17 cellular contexts compared by ENCODE assay signal in the genomic region with DNA sequence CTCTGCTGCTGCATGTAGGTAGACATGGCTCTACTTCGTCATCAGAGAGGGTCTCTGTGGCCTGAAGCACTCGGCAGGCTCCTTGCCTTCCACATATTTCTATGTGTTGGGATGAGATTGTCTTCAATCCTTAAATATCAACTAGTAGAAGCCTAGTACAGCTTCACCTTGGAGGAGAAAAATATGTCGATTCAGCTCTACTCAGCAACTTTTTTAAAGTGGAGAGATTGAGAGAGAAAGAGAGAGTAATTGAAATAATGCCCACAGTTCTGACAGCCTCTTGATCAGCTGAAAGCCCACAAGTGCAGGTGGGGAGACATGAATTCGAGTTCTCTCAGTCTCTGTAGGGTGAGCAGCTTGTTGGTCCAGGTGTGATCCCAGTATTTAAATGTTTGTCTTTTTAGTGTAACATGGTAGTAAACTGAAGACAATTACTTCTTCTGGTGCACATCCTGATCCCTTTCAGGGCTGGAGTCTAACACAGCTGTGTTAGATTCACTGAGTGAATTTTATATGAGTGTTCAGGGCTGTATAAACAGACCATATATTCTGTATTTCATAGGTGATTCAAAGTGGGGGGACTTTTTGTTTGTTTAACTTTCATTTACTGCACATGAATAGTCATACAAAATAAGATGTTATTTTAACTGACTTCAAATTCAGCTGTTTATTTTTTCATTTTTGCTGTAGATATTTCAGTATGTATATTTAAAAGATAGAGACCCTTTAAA.
DNase-seq lines count a peak whose midpoint lies in the region; ATAC-seq, FAIRE-seq and TF ChIP-seq lines count a peak whose summit lies in the region.
"Had no signal": no experiment of that assay in that cellular context is flagged by ENCODE, and none has a peak within 500 bp of the region (broad histone marks: within the 10 kb centered on the region; RNA-seq: fewer than 3 reads in every experiment).

No MANE protein-coding gene starts in this region.

- FAIRE-seq in astrocyte (lab: Jason Lieb, UNC), result no peak
- FAIRE-seq in HTR-8/SVneo (lab: Jason Lieb, UNC), result no peak
- FAIRE-seq: keratinocyte had no signal

- ATAC-seq in IMR-90 (ENCODE audit: low read depth) (peak; percentile 56; the same call in 1 of the 2 replicates), GM21367 (IDR thresholded peaks at IDR 0.05; ENCODE audit: unreplicated experiment) (no peak)
- ATAC-seq: stimulated activated naive CD8-positive, alpha-beta T cell treated with anti-CD3 and anti-CD28 coated beads, Interleukin-15, amount 100 ng/mL, for 72 hours had no signal

- no peak overlapping the region for H3K14ac ChIP-seq in IMR-90 (replicated peaks; ENCODE audit: low read depth, low read length)

- H3K9me1 ChIP-seq in IMR-90 (ENCODE audit: insufficient read depth, low read length), result no peaks in the 10 kb centered on the region; the same call in 1 of the 2 replicates

- H3K27ac ChIP-seq in IMR-90 (ENCODE audit: insufficient read depth, low read length) (no peak overlapping the region), astrocyte (ENCODE audit: low read depth, low read length) (no peak overlapping the region), spleen (peak overlapping the region in 7 of 8 donors; percentile 14 to 91 (median 74))
- H3K27ac ChIP-seq: 22Rv1, epithelial cell of prostate, ovary had no signal

- no peak overlapping the region for H3K4me3 ChIP-seq in IMR-90 (ENCODE audit: insufficient read depth, low read depth, low read length)
- H3K4me3 ChIP-seq in astrocyte (ENCODE audit: insufficient read depth, low read depth, low read length), result no peak overlapping the region
- H3K4me3 ChIP-seq in spleen, result no peak overlapping the region
- H3K4me3 ChIP-seq: ovary had no signal

- no peak for TF ChIP-seq POLR2A in IMR-90 (IDR thresholded peaks at IDR 0.05; ENCODE audit: low read depth, low read length)
- no peak for TF ChIP-seq POLR2A in spleen (IDR thresholded peaks at IDR 0.05)

- 0 out of 2 replicates have a peak overlapping the region, but pooled peaks have one; percentile 36 for H3K4ac ChIP-seq in IMR-90 (ENCODE audit: low read depth, low read length)

- DNase-seq in T-helper 1 cell, result no peak
- DNase-seq in IMR-90, result peak; percentile 62
- DNase-seq in astrocyte (ENCODE audit: low read depth), result no peak
- no peak for DNase-seq in spleen
- no peak for DNase-seq in KBM-7
- DNase-seq in HTR-8/SVneo (ENCODE audit: insufficient read length, low spot score), result no peak
- DNase-seq: activated CD8-positive, alpha-beta memory T cell treated with anti-CD3 and anti-CD28 coated beads, Interleukin-2, amount 50 U/mL, for 48 hours; NCI-H2029; NCI-H526; ovary; stimulated activated naive CD8-positive, alpha-beta T cell treated with anti-CD3 and anti-CD28 coated beads, Interleukin-15, amount 100 ng/mL, for 72 hours had no signal

- 80% methylated on average over 1 of the region's 4 CpGs; no CpG with 5 or more reads in 1 of the 2 experiments for WGBS in IMR-90 (ENCODE audit: extremely low coverage in 2 of 2, insufficient read length in 1 of 2), 2 experiments
- WGBS in spleen, 5 donors, result 74 to 90% (median 86%) methylated on average over 4 of the region's 4 CpGs

- H3K27me3 Mint-ChIP-seq in T-helper 1 cell treated with Interleukin-12 subunit alpha and Interleukin-12 subunit beta and Interleukin-4 antibody, amounts not matched to agents 30 μg/mL and 1 μg/mL, for 36 hours (ENCODE audit: low read depth), result no peaks in the 10 kb centered on the region
- no peaks in the 10 kb centered on the region for H3K27me3 Mint-ChIP-seq in astrocyte (ENCODE audit: low read depth, unreplicated experiment)
- H3K27me3 Mint-ChIP-seq: stimulated activated naive CD8-positive, alpha-beta T cell treated with anti-CD3 and anti-CD28 coated beads, Interleukin-15, amount 100 ng/mL, for 72 hours had no signal

- H3K23ac ChIP-seq in IMR-90 (ENCODE audit: low read depth, low read length), result no peak overlapping the region

- H2BK15ac ChIP-seq in IMR-90 (ENCODE audit: low read depth, low read length), result no peak overlapping the region

- no peak overlapping the region for H3K56ac ChIP-seq in IMR-90 (ENCODE audit: extremely low read depth, insufficient read depth, low read length)

- in situ Hi-C loops in IMR-90 (cut with MboI; ENCODE audit: low sequenced_read_pairs), result no loop called here
- in situ Hi-C loops in KBM-7 (cut with MboI; ENCODE audit: low pct_unique_long_range_greater_than_20kb, low sequenced_read_pairs), result no loop called here

- H3K36me3 ChIP-seq in IMR-90 (ENCODE audit: control insufficient read depth, insufficient read depth, low read length) (no peaks in the 10 kb centered on the region), astrocyte (ENCODE audit: insufficient read depth, low read length) (no peaks in the 10 kb centered on the region), spleen (peaks cover 0 to 49% (median 0%) of the 10 kb centered on the region in 6 donors)
- H3K36me3 ChIP-seq: ovary had no signal

- H2AK5ac ChIP-seq in IMR-90 (ENCODE audit: low read depth, low read length), result no peak overlapping the region; the same call in 1 of the 2 replicates

- H2BK5ac ChIP-seq in IMR-90 (ENCODE audit: low read depth, low read length, poor library complexity, severe bottlenecking), result no peak overlapping the region

- no peak overlapping the region for H3K4me3 Mint-ChIP-seq in T-helper 1 cell treated with Interleukin-12 subunit alpha and Interleukin-12 subunit beta and Interleukin-4 antibody, amounts not matched to agents 30 μg/mL and 1 μg/mL, for 36 hours
- no peak overlapping the region for H3K4me3 Mint-ChIP-seq in astrocyte (ENCODE audit: unreplicated experiment)
- H3K4me3 Mint-ChIP-seq: mesothelial cell of epicardium; stimulated activated naive CD8-positive, alpha-beta T cell treated with anti-CD3 and anti-CD28 coated beads, Interleukin-15, amount 100 ng/mL, for 72 hours had no signal

- TF ChIP-seq RAD21 in IMR-90 (IDR thresholded peaks at IDR 0.05; ENCODE audit: low read length), result no peak

- H4K91ac ChIP-seq in IMR-90 (ENCODE audit: insufficient read depth, low read depth, low read length), result no peak overlapping the region

- H3K79me1 ChIP-seq in IMR-90 (ENCODE audit: low read depth in 1 of 2, low read length in 2 of 2), result no peaks in the 10 kb centered on the region

- no peaks in the 10 kb centered on the region for H3K9me3 Mint-ChIP-seq in T-helper 1 cell treated with Interleukin-12 subunit alpha and Interleukin-12 subunit beta and Interleukin-4 antibody, amounts not matched to agents 30 μg/mL and 1 μg/mL, for 36 hours
- H3K9me3 Mint-ChIP-seq in astrocyte (ENCODE audit: unreplicated experiment), result peaks cover 5% of the 10 kb centered on the region
- H3K9me3 Mint-ChIP-seq: mesothelial cell of epicardium had no signal

- H2BK20ac ChIP-seq in IMR-90 (ENCODE audit: low read depth, low read length), result 0 out of 2 replicates have a peak overlapping the region, but pooled peaks have one; percentile 17

- no peak overlapping the region for H2BK120ac ChIP-seq in IMR-90 (ENCODE audit: low read depth, low read length)

- no peaks in the 10 kb centered on the region for H3K79me2 ChIP-seq in astrocyte (ENCODE audit: insufficient read depth, low read length)

- H3K4me1 ChIP-seq in IMR-90 (ENCODE audit: control insufficient read depth, insufficient read depth, low read length) (peaks cover 3% of the 10 kb centered on the region; the same call in 1 of the 2 replicates), astrocyte (ENCODE audit: insufficient read depth, low read length) (peaks cover 5% of the 10 kb centered on the region), spleen (peaks cover 9 to 100% (median 80%) of the 10 kb centered on the region in 6 donors)

- dilution Hi-C loops in IMR-90 (cut with HindIII; ENCODE audit: low sequenced_read_pairs, unreplicated experiment), result no loop called here

- H3K4me2 ChIP-seq in IMR-90 (ENCODE audit: low read depth, low read length), result 0 out of 2 replicates have a peak overlapping the region, but pooled peaks have one; percentile 36
- H3K4me2 ChIP-seq in astrocyte (ENCODE audit: low read length), result peak overlapping the region; percentile 16

- BruUV-seq in IMR-90 (replicated peaks; lab: Mats Ljungman, UMichigan), result no TSS peak

- H2AFZ ChIP-seq in IMR-90 (replicated peaks; ENCODE audit: low read length, poor library complexity) (no peak overlapping the region), astrocyte (ENCODE audit: low read depth, low read length) (no peak overlapping the region)

- peaks cover 39% of the 10 kb centered on the region for H3K36me3 Mint-ChIP-seq in T-helper 1 cell treated with Interleukin-12 subunit alpha and Interleukin-12 subunit beta and Interleukin-4 antibody, amounts not matched to agents 30 μg/mL and 1 μg/mL, for 36 hours (ENCODE audit: low read depth)
- H3K36me3 Mint-ChIP-seq in astrocyte (ENCODE audit: low read depth, unreplicated experiment), result peaks cover 2% of the 10 kb centered on the region

- H4K20me1 ChIP-seq in IMR-90 (ENCODE audit: insufficient read depth, low read length) (no peaks in the 10 kb centered on the region), astrocyte (ENCODE audit: insufficient read depth, low read length) (no peaks in the 10 kb centered on the region)

- H3K9me3 ChIP-seq in IMR-90 (ENCODE audit: control insufficient read depth, insufficient read depth, low read length) (no peaks in the 10 kb centered on the region), astrocyte (ENCODE audit: insufficient read depth, low read depth, low read length) (no peaks in the 10 kb centered on the region), spleen (no peaks in the 10 kb centered on the region)
- H3K9me3 ChIP-seq: ovary had no signal

- H2AK9ac ChIP-seq in IMR-90 (replicated peaks; ENCODE audit: low read depth, low read length, poor library complexity), result no peak overlapping the region

- no peak overlapping the region for H4K8ac ChIP-seq in IMR-90 (ENCODE audit: low read depth in 2 of 2, low read length in 2 of 2)

- CTCF ChIA-PET in IMR-90 (lab: Yijun Ruan, JAX), result interaction anchor here (0.5 kb wide), 1 partner anchor 972 kb away, joined by 3 read pairs; no protein-coding TSS in a partner anchor

- peak overlapping the region; percentile 49 for H3K27ac Mint-ChIP-seq in T-helper 1 cell treated with Interleukin-12 subunit alpha and Interleukin-12 subunit beta and Interleukin-4 antibody, amounts not matched to agents 30 μg/mL and 1 μg/mL, for 36 hours
- H3K27ac Mint-ChIP-seq in astrocyte (ENCODE audit: unreplicated experiment), result no peak overlapping the region
- H3K27ac Mint-ChIP-seq: mesothelial cell of epicardium; stimulated activated naive CD8-positive, alpha-beta T cell treated with anti-CD3 and anti-CD28 coated beads, Interleukin-15, amount 100 ng/mL, for 72 hours had no signal

- intact Hi-C loops in IMR-90 (cut with micrococcal nuclease) (no loop called here), spleen (cut with DNase I; ENCODE audit: low total_unique reads) (no loop called here)

- TF ChIP-seq CTCF in IMR-90 (conservative IDR thresholded peaks at IDR 0.05; ENCODE audit: low read depth, low read length) (no peak), astrocyte (IDR thresholded peaks at IDR 0.05; ENCODE audit: insufficient read depth, low read depth, low read length) (no peak), spleen (IDR thresholded peaks at IDR 0.05 in 8 of 11, conservative IDR thresholded peaks at IDR 0.05 in 3 of 11) (no peak)

- H3K4me1 Mint-ChIP-seq in T-helper 1 cell treated with Interleukin-12 subunit alpha and Interleukin-12 subunit beta and Interleukin-4 antibody, amounts not matched to agents 30 μg/mL and 1 μg/mL, for 36 hours (ENCODE audit: low read depth), result peaks cover 28% of the 10 kb centered on the region
- H3K4me1 Mint-ChIP-seq in astrocyte (ENCODE audit: low read depth, unreplicated experiment), result peaks cover 11% of the 10 kb centered on the region

- no peak overlapping the region for H4K5ac ChIP-seq in IMR-90 (ENCODE audit: low read depth, low read length)

- POLR2A ChIA-PET in IMR-90 (lab: Charles Lee; ENCODE audit: unreplicated experiment), result interaction anchor here (0.6 kb wide), 1 partner anchor 108 kb away, joined by 4 read pairs; no protein-coding TSS in a partner anchor

- no peaks in the 10 kb centered on the region for H3K27me3 ChIP-seq in IMR-90 (ENCODE audit: control insufficient read depth, insufficient read depth, low read length)
- no peaks in the 10 kb centered on the region for H3K27me3 ChIP-seq in astrocyte (ENCODE audit: insufficient read depth, low read length)
- no peaks in the 10 kb centered on the region for H3K27me3 ChIP-seq in spleen (replicated peaks in 1 of 7)
- H3K27me3 ChIP-seq: ovary had no signal

- H3K18ac ChIP-seq in IMR-90 (ENCODE audit: low read depth, low read length), result no peak overlapping the region

- no peak overlapping the region for H3K9ac ChIP-seq in IMR-90 (ENCODE audit: low read depth, low read length)
- no peak overlapping the region for H3K9ac ChIP-seq in astrocyte (ENCODE audit: low read length)

Comparison
In these comparisons a context has a peak if more than half of its experiments do, and no peak if none do; other contexts are left out.
1. H3K27ac ChIP-seq: peak in spleen (7 of 8); none in IMR-90 (single experiment) and astrocyte (single experiment).